ENCODE assay signal across 19 cellular contexts in the genomic region with DNA sequence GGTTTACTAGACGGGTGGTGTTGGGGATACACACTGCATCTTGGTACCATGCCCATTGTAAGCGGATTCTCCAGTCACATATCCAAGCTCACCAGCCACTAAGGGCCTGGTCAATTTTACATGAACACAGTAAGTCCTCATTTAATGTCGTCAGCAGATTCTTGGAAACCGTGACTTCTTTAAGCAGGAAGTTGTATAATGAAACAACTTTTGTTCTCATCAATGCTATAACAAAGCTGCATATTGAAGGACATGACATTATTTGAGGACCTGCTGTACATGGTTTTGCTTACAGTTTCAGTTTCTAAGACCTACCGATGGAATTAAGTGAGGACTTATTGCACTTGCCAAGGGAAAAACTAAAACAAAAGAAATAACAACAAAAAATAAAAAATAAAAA.
DNase-seq lines count a peak whose midpoint lies in the region; ATAC-seq and TF ChIP-seq lines count a peak whose summit lies in the region.
"Had no signal": no experiment of that assay in that cellular context is flagged by ENCODE, and none has a peak within 500 bp of the region (broad histone marks: within the 10 kb centered on the region; RNA-seq: fewer than 3 reads in every experiment).

No MANE protein-coding gene starts in this region.

- H3K27me3 ChIP-seq in PC-9 (ENCODE audit: insufficient read depth, low read depth) (no peaks in the 10 kb centered on the region), psoas muscle (ENCODE audit: insufficient read depth in 3 of 3, low read length in 2 of 3) (no peaks in the 10 kb centered on the region)

- no peaks in the 10 kb centered on the region for H3K9me3 Mint-ChIP-seq in natural killer cell treated with Interleukin-12 subunit alpha and Interleukin-12 subunit beta and Interleukin-15 and Interleukin-18, amount 100 ng/mL, for 72 hours
- H3K9me3 Mint-ChIP-seq in natural killer cell = no peaks in the 10 kb centered on the region
- H3K9me3 Mint-ChIP-seq: CD8-positive, alpha-beta memory T cell; H9 had no signal

- DNase-seq in natural killer cell treated with Interleukin-12 subunit alpha and Interleukin-12 subunit beta and Interleukin-15 and Interleukin-18, amount 100 ng/mL, for 72 hours (ENCODE audit: low spot score) = no peak
- DNase-seq in natural killer cell (no peak), PC-9 (no peak), psoas muscle (no peak), globus pallidus (ENCODE audit: low spot score) (no peak)
- DNase-seq: ACHN; BE2C; C1 segment of cervical spinal cord; CD4-positive, CD25-positive, alpha-beta regulatory T cell; CD8-positive, alpha-beta memory T cell; COR-L47; DMS 273 treated with DMSO at 0.1 percent for 48 hours; DMS53; DND-41; EL; H9 had no signal

- no peaks in the 10 kb centered on the region for H3K27me3 Mint-ChIP-seq in natural killer cell treated with Interleukin-12 subunit alpha and Interleukin-12 subunit beta and Interleukin-15 and Interleukin-18, amount 100 ng/mL, for 72 hours
- H3K27me3 Mint-ChIP-seq in natural killer cell (ENCODE audit: low read depth in 2 of 2) = no peaks in the 10 kb centered on the region

- H3K36me3 ChIP-seq in PC-9 (ENCODE audit: low read depth) (no peaks in the 10 kb centered on the region), psoas muscle (ENCODE audit: insufficient read depth in 1 of 2, low read depth in 1 of 2) (peaks cover 2 to 63% of the 10 kb centered on the region in 2 donors)
- H3K36me3 ChIP-seq: BE2C had no signal

- H3K27ac Mint-ChIP-seq in natural killer cell treated with Interleukin-12 subunit alpha and Interleukin-12 subunit beta and Interleukin-15 and Interleukin-18, amount 100 ng/mL, for 72 hours = peak overlapping the region; percentile 39 to 48
- H3K27ac Mint-ChIP-seq in natural killer cell = peak overlapping the region in 1 of 2 donors; percentile 63
- H3K27ac Mint-ChIP-seq: CD4-positive, CD25-positive, alpha-beta regulatory T cell; H9 had no signal

- H3K36me3 Mint-ChIP-seq in natural killer cell treated with Interleukin-12 subunit alpha and Interleukin-12 subunit beta and Interleukin-15 and Interleukin-18, amount 100 ng/mL, for 72 hours = no peaks in the 10 kb centered on the region
- H3K36me3 Mint-ChIP-seq in natural killer cell = peaks cover 12% of the 10 kb centered on the region
- H3K36me3 Mint-ChIP-seq: CD4-positive, CD25-positive, alpha-beta regulatory T cell had no signal

- TF ChIP-seq CTCF in natural killer cell (IDR thresholded peaks at IDR 0.05) (no peak), PC-9 (conservative IDR thresholded peaks at IDR 0.05) (no peak), psoas muscle (IDR thresholded peaks at IDR 0.05) (no peak)

- no peak overlapping the region for H3K4me3 ChIP-seq in PC-9
- H3K4me3 ChIP-seq in psoas muscle = no peak overlapping the region
- H3K4me3 ChIP-seq: GM12878 had no signal

- no peaks in the 10 kb centered on the region for H3F3A ChIP-seq in PC-9 (ENCODE audit: insufficient read depth, low read depth)

- no peaks in the 10 kb centered on the region for H4K20me1 ChIP-seq in PC-9 (ENCODE audit: insufficient read depth)

- peak overlapping the region; percentile 40; the same call in 1 of the 2 replicates for H2AFZ ChIP-seq in PC-9

- WGBS in psoas muscle, 3 donors = 67 to 85% (median 76%) methylated on average over 5 of the region's 5 CpGs

- H3K9me3 ChIP-seq in PC-9 (ENCODE audit: insufficient read depth, low read depth) (no peaks in the 10 kb centered on the region), psoas muscle (no peaks in the 10 kb centered on the region)
- H3K9me3 ChIP-seq: BE2C had no signal

- intact Hi-C loops in natural killer cell (cut with micrococcal nuclease) (no loop called here), PC-9 (cut with micrococcal nuclease; ENCODE audit: unreplicated experiment) (no loop called here), psoas muscle (cut with DNase I) (no loop called here)

- BruUV-seq in PC-9 (replicated peaks; lab: Mats Ljungman, UMichigan) = no TSS peak

- H3K27ac ChIP-seq in PC-9 (no peak overlapping the region), psoas muscle (peak overlapping the region; percentile 80)

- ATAC-seq in natural killer cell treated with Interleukin-12 subunit alpha and Interleukin-12 subunit beta and Interleukin-15 and Interleukin-18, amount 100 ng/mL, for 72 hours = no peak
- ATAC-seq in natural killer cell (no peak), psoas muscle (no peak), GM18517 (IDR thresholded peaks at IDR 0.05; ENCODE audit: unreplicated experiment) (no peak), GM21528 (IDR thresholded peaks at IDR 0.05; ENCODE audit: low FRiP score, unreplicated experiment) (no peak)
- ATAC-seq: GM12878 had no signal

- peaks cover 5% of the 10 kb centered on the region for H3K4me1 ChIP-seq in PC-9 (replicated peaks; ENCODE audit: insufficient read depth)
- peaks cover 21% of the 10 kb centered on the region for H3K4me1 ChIP-seq in psoas muscle
- H3K4me1 ChIP-seq: BE2C had no signal

- no peak overlapping the region for H3K4me2 ChIP-seq in PC-9

- POLR2A ChIA-PET in PC-9 (lab: Charles Lee; ENCODE audit: unreplicated experiment) = no interaction called here

- CTCF ChIA-PET in PC-9 (lab: Charles Lee) = no interaction called here

- no peak overlapping the region for H3K4me3 Mint-ChIP-seq in natural killer cell treated with Interleukin-12 subunit alpha and Interleukin-12 subunit beta and Interleukin-15 and Interleukin-18, amount 100 ng/mL, for 72 hours
- H3K4me3 Mint-ChIP-seq in natural killer cell = no peak overlapping the region
- H3K4me3 Mint-ChIP-seq: CD4-positive, CD25-positive, alpha-beta regulatory T cell; CD8-positive, alpha-beta memory T cell; H9 had no signal

- no peaks in the 10 kb centered on the region for H3K9me2 ChIP-seq in PC-9 (ENCODE audit: insufficient read depth)

- H3K4me1 Mint-ChIP-seq in natural killer cell treated with Interleukin-12 subunit alpha and Interleukin-12 subunit beta and Interleukin-15 and Interleukin-18, amount 100 ng/mL, for 72 hours (ENCODE audit: low read depth in 2 of 2) = peaks cover 5 to 8% of the 10 kb centered on the region in 2 donors
- H3K4me1 Mint-ChIP-seq in natural killer cell = peaks cover 6% of the 10 kb centered on the region in 2 donors
- H3K4me1 Mint-ChIP-seq: H9 had no signal

- no peaks in the 10 kb centered on the region for H3K79me2 ChIP-seq in PC-9 (ENCODE audit: low read depth)
